Comparison of ENCODE assay signal across 26 cellular contexts in genomic region chr7:147081117-147081516, GRCh38.
"Had no signal": no experiment of that assay in that cellular context is flagged by ENCODE, and none has a peak within 500 bp of the region (broad histone marks: within the 10 kb centered on the region; RNA-seq: fewer than 3 reads in every experiment).

No MANE protein-coding gene starts in this region.

- DNase-seq: activated CD4-positive, alpha-beta T cell treated with anti-CD3 and anti-CD28 coated beads for 48 hours; activated CD4-positive, alpha-beta T cell treated with anti-CD3 and anti-CD28 coated beads, Interleukin-2, amount 50 U/mL, for 48 hours; activated CD8-positive, alpha-beta memory T cell treated with anti-CD3 and anti-CD28 coated beads for 24 hours; activated effector memory CD4-positive, alpha-beta T cell treated with Interleukin-2 at 50 U/mL for 16 hours; activated naive CD4-positive, alpha-beta T cell treated with Interleukin-2 at 50 U/mL for 16 hours; anterior cingulate cortex; body of pancreas; cerebellar nuclear complex; dorsolateral prefrontal cortex; effector memory CD4-positive, alpha-beta T cell; erythroblast; foreskin fibroblast; head of caudate nucleus; hippocampal formation; kidney; naive B cell; nephron progenitor cell; stimulated activated CD4-positive, alpha-beta T cell treated with anti-CD3 and anti-CD28 coated beads, Interleukin-15, amount 100 ng/mL, for 24 hours; stimulated activated CD4-positive, alpha-beta T cell treated with anti-CD3 and anti-CD28 coated beads, Interleukin-2, amount 100 ng/mL, for 24 hours; stimulated activated naive B cell treated with anti-CD40 and anti-IgM and Interleukin-4, amounts not matched to agents 10 μg/mL and 1 μg/mL and 100 μg/mL, for 72 hours; stomach; WERI-Rb-1 had no signal

- H3K36me3 ChIP-seq: neutrophil, stomach, tibial nerve, WERI-Rb-1 had no signal

- H3K27ac ChIP-seq: body of pancreas, coronary artery, neutrophil, tibial nerve, WERI-Rb-1 had no signal

- H3K4me3 ChIP-seq: body of pancreas, coronary artery, stomach, tibial nerve had no signal

- H3K4me1 ChIP-seq: body of pancreas, stomach, tibial nerve had no signal

- H3K9me3 ChIP-seq: body of pancreas, neutrophil, stomach, tibial nerve had no signal

- ATAC-seq: activated CD4-positive, CD25-positive, alpha-beta regulatory T cell treated with anti-CD3 and anti-CD28 coated beads, Interleukin-2, amount 50 U/mL, for 24 hours; body of pancreas; stimulated activated naive B cell treated with anti-CD40 and anti-IgM and Interleukin-4, amounts not matched to agents 10 μg/mL and 1 μg/mL and 100 μg/mL, for 72 hours had no signal

- H3K27me3 ChIP-seq: body of pancreas, dorsolateral prefrontal cortex, neutrophil, stomach, tibial nerve had no signal
